Comparison of ENCODE assay signal across 1 cellular context in genomic region chr2:168970860-168971650, GRCh38.
TF ChIP-seq lines count a peak whose summit lies in the region.

No MANE protein-coding gene starts in this region.

TF ChIP-seq in HepG2, 621 proteins besides CTCF, POLR2A, EP300 and RAD21:
- TF ChIP-seq CBFB (CRISPR knock-in tag; IDR thresholded peaks at IDR 0.05) = no peak
- TF ChIP-seq CEBPB (IDR thresholded peaks at IDR 0.05; ENCODE audit: borderline replicate concordance, low read depth, low read length) = 0 out of 2 replicates have a peak, but pooled peaks have one; percentile 17
